1 cellular context compared by ENCODE assay signal in genomic region chr1:32414186-32414886, GRCh38.
TF ChIP-seq lines count a peak whose summit lies in the region.

No MANE protein-coding gene starts in this region.

TF ChIP-seq in GM12878, 131 proteins besides CTCF, POLR2A, EP300 and RAD21:
- TF ChIP-seq, protein P1, sequence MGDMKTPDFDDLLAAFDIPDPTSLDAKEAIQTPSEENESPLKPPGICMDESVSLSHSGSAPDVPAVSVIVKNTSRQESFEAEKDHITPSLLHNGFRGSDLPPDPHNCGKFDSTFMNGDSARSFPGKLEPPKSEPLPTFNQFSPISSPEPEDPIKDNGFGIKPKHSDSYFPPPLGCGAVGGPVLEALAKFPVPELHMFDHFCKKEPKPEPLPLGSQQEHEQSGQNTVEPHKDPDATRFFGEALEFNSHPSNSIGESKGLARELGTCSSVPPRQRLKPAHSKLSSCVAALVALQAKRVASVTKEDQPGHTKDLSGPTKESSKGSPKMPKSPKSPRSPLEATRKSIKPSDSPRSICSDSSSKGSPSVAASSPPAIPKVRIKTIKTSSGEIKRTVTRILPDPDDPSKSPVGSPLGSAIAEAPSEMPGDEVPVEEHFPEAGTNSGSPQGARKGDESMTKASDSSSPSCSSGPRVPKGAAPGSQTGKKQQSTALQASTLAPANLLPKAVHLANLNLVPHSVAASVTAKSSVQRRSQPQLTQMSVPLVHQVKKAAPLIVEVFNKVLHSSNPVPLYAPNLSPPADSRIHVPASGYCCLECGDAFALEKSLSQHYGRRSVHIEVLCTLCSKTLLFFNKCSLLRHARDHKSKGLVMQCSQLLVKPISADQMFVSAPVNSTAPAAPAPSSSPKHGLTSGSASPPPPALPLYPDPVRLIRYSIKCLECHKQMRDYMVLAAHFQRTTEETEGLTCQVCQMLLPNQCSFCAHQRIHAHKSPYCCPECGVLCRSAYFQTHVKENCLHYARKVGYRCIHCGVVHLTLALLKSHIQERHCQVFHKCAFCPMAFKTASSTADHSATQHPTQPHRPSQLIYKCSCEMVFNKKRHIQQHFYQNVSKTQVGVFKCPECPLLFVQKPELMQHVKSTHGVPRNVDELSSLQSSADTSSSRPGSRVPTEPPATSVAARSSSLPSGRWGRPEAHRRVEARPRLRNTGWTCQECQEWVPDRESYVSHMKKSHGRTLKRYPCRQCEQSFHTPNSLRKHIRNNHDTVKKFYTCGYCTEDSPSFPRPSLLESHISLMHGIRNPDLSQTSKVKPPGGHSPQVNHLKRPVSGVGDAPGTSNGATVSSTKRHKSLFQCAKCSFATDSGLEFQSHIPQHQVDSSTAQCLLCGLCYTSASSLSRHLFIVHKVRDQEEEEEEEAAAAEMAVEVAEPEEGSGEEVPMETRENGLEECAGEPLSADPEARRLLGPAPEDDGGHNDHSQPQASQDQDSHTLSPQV (IDR thresholded peaks at IDR 0.05), result no peak
- no peak for TF ChIP-seq ZNF384 (IDR thresholded peaks at IDR 0.05; ENCODE audit: borderline replicate concordance, low read depth, low read length)
- TF ChIP-seq IRF5 (IDR thresholded peaks at IDR 0.05; ENCODE audit: borderline replicate concordance), result no peak
- TF ChIP-seq CBX5 (IDR thresholded peaks at IDR 0.05; ENCODE audit: low read depth), result no peak
- TF ChIP-seq CREM (IDR thresholded peaks at IDR 0.05; ENCODE audit: low read depth), result no peak
- no peak for TF ChIP-seq NFXL1 (IDR thresholded peaks at IDR 0.05; ENCODE audit: borderline replicate concordance)
- TF ChIP-seq TCF12 (IDR thresholded peaks at IDR 0.05; ENCODE audit: low read depth, low read length), result no peak
- TF ChIP-seq YBX1 (IDR thresholded peaks at IDR 0.05), result no peak
- TF ChIP-seq IRF3 (IDR thresholded peaks at IDR 0.05), result no peak
- peak; percentile 7; the same call in 1 of the 2 replicates for TF ChIP-seq MXI1 (IDR thresholded peaks at IDR 0.05; ENCODE audit: low read depth, low read length)
- no peak for TF ChIP-seq EGR1 (IDR thresholded peaks at IDR 0.05; ENCODE audit: borderline replicate concordance in 1 of 2, low read depth in 2 of 2, low read length in 2 of 2)
- TF ChIP-seq STAT3 (IDR thresholded peaks at IDR 0.05; ENCODE audit: low read depth, low read length), result no peak
- TF ChIP-seq SUZ12 (IDR thresholded peaks at IDR 0.05; ENCODE audit: unreplicated experiment), result no peak
- 0 out of 2 replicates have a peak, but pooled peaks have one; percentile 7 for TF ChIP-seq HDGF (IDR thresholded peaks at IDR 0.05)
- no peak for TF ChIP-seq REST (IDR thresholded peaks at IDR 0.05; ENCODE audit: low read depth, low read length)
- no peak for TF ChIP-seq POU2F2 (IDR thresholded peaks at IDR 0.05; ENCODE audit: borderline replicate concordance, low read depth, low read length)
- TF ChIP-seq LARP7 (IDR thresholded peaks at IDR 0.05), result no peak
